Comparison of ENCODE assay signal across 9 cellular contexts in genomic region chr7:55065511-55066229, GRCh38. TPM values are rescaled to one million over a fixed set of nuclear protein-coding genes. Genes with fewer than 3 reads are reported as not detected.
DNase-seq lines count a peak whose midpoint lies in the region; ATAC-seq and TF ChIP-seq lines count a peak whose summit lies in the region.
"Had no signal": no experiment of that assay in that cellular context is flagged by ENCODE, and none has a peak within 500 bp of the region (broad histone marks: within the 10 kb centered on the region; RNA-seq: fewer than 3 reads in every experiment).

No MANE protein-coding gene starts in this region.

- TF ChIP-seq CTCF in AG09319 (IDR thresholded peaks at IDR 0.05; ENCODE audit: low read depth, low read length) (peak; percentile 22), MCF 10A (IDR thresholded peaks at IDR 0.05; ENCODE audit: unreplicated experiment) (no peak), lung (IDR thresholded peaks at IDR 0.05; ENCODE audit: control extremely low read depth, extremely low read depth) (no peak)

- no peaks in the 10 kb centered on the region for H3K27me3 Mint-ChIP-seq in MCF 10A (ENCODE audit: insufficient read depth, unreplicated experiment)
- peaks cover 54% of the 10 kb centered on the region for H3K27me3 Mint-ChIP-seq in stimulated activated naive CD8-positive, alpha-beta T cell treated with anti-CD3 and anti-CD28 coated beads, Interleukin-15, amount 100 ng/mL, for 72 hours

- peak; percentile 34 for ATAC-seq in HG02870 (IDR thresholded peaks at IDR 0.05; ENCODE audit: unreplicated experiment)
- peak; percentile 60 for ATAC-seq in lung (ENCODE audit: insufficient read depth, low FRiP score)
- ATAC-seq in HG03521 (IDR thresholded peaks at IDR 0.05; ENCODE audit: unreplicated experiment) = no peak
- no peak for ATAC-seq in stimulated activated naive CD8-positive, alpha-beta T cell treated with anti-CD3 and anti-CD28 coated beads, Interleukin-15, amount 100 ng/mL, for 72 hours

- H3K9me3 ChIP-seq in lung (ENCODE audit: control insufficient read depth in 2 of 2, insufficient read depth in 1 of 2, low read length in 1 of 2) = peaks cover 0 to 1% of the 10 kb centered on the region in 2 donors

- H3K9me3 Mint-ChIP-seq in MCF 10A (ENCODE audit: unreplicated experiment) = no peaks in the 10 kb centered on the region
- no peaks in the 10 kb centered on the region for H3K9me3 Mint-ChIP-seq in stimulated activated naive CD8-positive, alpha-beta T cell treated with anti-CD3 and anti-CD28 coated beads, Interleukin-15, amount 100 ng/mL, for 72 hours
- H3K9me3 Mint-ChIP-seq: activated naive CD4-positive, alpha-beta T cell treated with anti-CD3 and anti-CD28 coated beads, Interleukin-2, amount 50 U/mL, for 72 hours had no signal

- 56 to 67% methylated on average over 10 of the region's 10 CpGs for WGBS in lung, 2 donors

- H3K4me3 ChIP-seq in lung = no peak overlapping the region

- BruUV-seq in MCF 10A (replicated peaks; lab: Mats Ljungman, UMichigan) = TSS peak; percentile 4

- H3K36me3 Mint-ChIP-seq in MCF 10A (ENCODE audit: insufficient read depth, unreplicated experiment) = peaks cover 82% of the 10 kb centered on the region
- H3K36me3 Mint-ChIP-seq: activated naive CD4-positive, alpha-beta T cell treated with anti-CD3 and anti-CD28 coated beads, Interleukin-2, amount 50 U/mL, for 72 hours had no signal

- peak; percentile 49 for DNase-seq in AG09319 (ENCODE audit: extremely low read depth, low read depth)
- DNase-seq in MCF 10A (ENCODE audit: unreplicated experiment) = peak; percentile 80
- no peak for DNase-seq in lung (ENCODE audit: low spot score)
- DNase-seq in mesenteric fat pad (ENCODE audit: low spot score) = no peak
- no peak for DNase-seq in NCI-H1694 (lab: John Stamatoyannopoulos, UW)
- no peak for DNase-seq in stimulated activated naive CD8-positive, alpha-beta T cell treated with anti-CD3 and anti-CD28 coated beads, Interleukin-15, amount 100 ng/mL, for 72 hours

- peak overlapping the region; percentile 63 for H3K4me3 Mint-ChIP-seq in MCF 10A (ENCODE audit: unreplicated experiment)
- H3K4me3 Mint-ChIP-seq in stimulated activated naive CD8-positive, alpha-beta T cell treated with anti-CD3 and anti-CD28 coated beads, Interleukin-15, amount 100 ng/mL, for 72 hours = no peak overlapping the region

- intact Hi-C loops in MCF 10A (cut with micrococcal nuclease) = loop anchor here (1.0 to 5.0 kb wide), 7 partner anchors 9 to 293 kb away; no protein-coding TSS in a partner anchor

- CTCF ChIA-PET in MCF 10A (lab: Yijun Ruan, JAX) = interaction anchor here (0.7 to 2.3 kb wide), 11 partner anchors 10 to 292 kb away, joined by 3 to 9 read pairs (median 7); no protein-coding TSS in a partner anchor

- peaks cover 79% of the 10 kb centered on the region for H3K4me1 Mint-ChIP-seq in MCF 10A (ENCODE audit: insufficient read depth, unreplicated experiment)
- H3K4me1 Mint-ChIP-seq in stimulated activated naive CD8-positive, alpha-beta T cell treated with anti-CD3 and anti-CD28 coated beads, Interleukin-15, amount 100 ng/mL, for 72 hours = no peaks in the 10 kb centered on the region

- peaks cover 0 to 12% of the 10 kb centered on the region in 2 donors for H3K4me1 ChIP-seq in lung (ENCODE audit: control insufficient read depth in 2 of 2, insufficient read depth in 2 of 2, low read length in 2 of 2)

- H3K27ac Mint-ChIP-seq in MCF 10A (ENCODE audit: low read depth, unreplicated experiment) = peak overlapping the region; percentile 93
- H3K27ac Mint-ChIP-seq in stimulated activated naive CD8-positive, alpha-beta T cell treated with anti-CD3 and anti-CD28 coated beads, Interleukin-15, amount 100 ng/mL, for 72 hours = no peak overlapping the region
- H3K27ac Mint-ChIP-seq: activated naive CD4-positive, alpha-beta T cell treated with anti-CD3 and anti-CD28 coated beads, Interleukin-2, amount 50 U/mL, for 72 hours had no signal

- POLR2A ChIA-PET in MCF 10A (lab: Yijun Ruan, JAX) = interaction anchor here (0.7 to 3.5 kb wide), 28 partner anchors 8 to 1182 kb away, joined by 3 to 57 read pairs (median 5); partner anchors contain the start of gene EGFR

- H3K27ac ChIP-seq in lung (ENCODE audit: low read depth in 1 of 2, low read length in 1 of 2) = peak overlapping the region in 1 of 2 donors; percentile 87

- H3K36me3 ChIP-seq in lung (ENCODE audit: control insufficient read depth in 2 of 2, insufficient read depth in 2 of 2, low read length in 2 of 2) = no peaks in the 10 kb centered on the region

- H3K27me3 ChIP-seq in lung (ENCODE audit: control insufficient read depth, insufficient read depth) = no peaks in the 10 kb centered on the region

RNA-seq across cellular contexts. Expression of gene EGFR, which starts 46.9 kb away (rescaled TPM):
- total RNA-seq in MCF 10A (2022) (371 and 448 TPM in 2 replicates), lung (10 to 100 TPM; 60.9 to 78.7 TPM), mesenteric fat pad (80.9 TPM)
- 10 to 100 TPM; 11.6 to 13.3 TPM for polyA plus RNA-seq in lung
- total RNA-seq: activated naive CD4-positive, alpha-beta T cell treated with anti-CD3 and anti-CD28 coated beads, Interleukin-2, amount 50 U/mL, for 72 hours had no signal

Comparison
In these comparisons a context has a peak if more than half of its experiments do, and no peak if none do; other contexts are left out.
1. DNase-seq: peak in AG09319 (single experiment) and MCF 10A (single experiment); none in lung (single experiment), mesenteric fat pad (single experiment), NCI-H1694 (single experiment) and stimulated activated naive CD8-positive, alpha-beta T cell treated with anti-CD3 and anti-CD28 coated beads, Interleukin-15, amount 100 ng/mL, for 72 hours (0 of 2).
2. ATAC-seq: peak in HG02870 (single experiment) and lung (single experiment); none in HG03521 (single experiment) and stimulated activated naive CD8-positive, alpha-beta T cell treated with anti-CD3 and anti-CD28 coated beads, Interleukin-15, amount 100 ng/mL, for 72 hours (single experiment).